14 cellular contexts compared by ENCODE assay signal in the genomic region with DNA sequence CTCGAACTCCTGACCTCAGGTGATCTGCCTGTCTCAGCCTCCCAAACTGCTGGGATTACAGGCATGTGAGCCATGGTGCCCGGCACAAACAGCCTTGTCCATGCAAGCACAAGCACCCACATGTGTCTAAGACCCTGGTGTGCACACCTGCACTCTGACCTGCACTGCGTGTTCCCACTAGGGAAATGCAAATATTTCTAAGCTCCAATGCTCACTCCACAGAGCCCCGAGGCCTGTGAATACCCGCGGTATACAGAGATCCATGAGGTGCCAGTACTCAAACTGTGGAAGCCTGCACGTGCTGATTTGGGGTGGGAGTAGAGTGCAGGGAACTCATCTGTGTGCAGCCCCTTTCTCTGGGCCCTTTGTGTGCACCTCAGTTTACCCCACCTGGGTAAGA. TPM values are rescaled to one million over a fixed set of nuclear protein-coding genes. Genes with fewer than 3 reads are reported as not detected.
A peak's percentile ranks its signal among the peaks of the same experiment; 100 is the strongest.
DNase-seq lines count a peak whose midpoint lies in the region; ATAC-seq and TF ChIP-seq lines count a peak whose summit lies in the region.
"Had no signal": no experiment of that assay in that cellular context is flagged by ENCODE, and none has a peak within 500 bp of the region (broad histone marks: within the 10 kb centered on the region; RNA-seq: fewer than 3 reads in every experiment).

No MANE protein-coding gene starts in this region.

- CTCF ChIA-PET in CD8-positive, alpha-beta memory T cell (lab: Charles Lee) = interaction anchor here (1.2 kb wide), 1 partner anchor 121 kb away, joined by 4 read pairs; no protein-coding TSS in a partner anchor

- H3K9me3 Mint-ChIP-seq in natural killer cell = no peaks in the 10 kb centered on the region
- H3K9me3 Mint-ChIP-seq in CD8-positive, alpha-beta memory T cell = no peaks in the 10 kb centered on the region

- no peak overlapping the region for H3K27ac Mint-ChIP-seq in natural killer cell
- H3K27ac Mint-ChIP-seq in CD8-positive, alpha-beta memory T cell = peak overlapping the region in 1 of 8 donors; percentile 66
- H3K27ac Mint-ChIP-seq: progenitor cell of endocrine pancreas had no signal

- H3K4me2 ChIP-seq in parathyroid adenoma (ENCODE audit: low read length) = peak overlapping the region; percentile 30

- no peak for TF ChIP-seq CTCF in colonic mucosa (IDR thresholded peaks at IDR 0.05)
- TF ChIP-seq CTCF in parathyroid adenoma (IDR thresholded peaks at IDR 0.05) = no peak
- no peak for TF ChIP-seq CTCF in natural killer cell (IDR thresholded peaks at IDR 0.05)
- TF ChIP-seq CTCF in heart left ventricle (IDR thresholded peaks at IDR 0.05) = no peak

- H3K27me3 ChIP-seq in NT2/D1 (ENCODE audit: insufficient read depth, insufficient read length) = peaks cover 9% of the 10 kb centered on the region
- peaks cover 4% of the 10 kb centered on the region for H3K27me3 ChIP-seq in colonic mucosa
- no peaks in the 10 kb centered on the region for H3K27me3 ChIP-seq in parathyroid adenoma (ENCODE audit: control insufficient read depth, insufficient read depth, low read length)
- H3K27me3 ChIP-seq in CD8-positive, alpha-beta memory T cell (ENCODE audit: insufficient read depth, low read length, poor library complexity, severe bottlenecking) = peaks cover 16% of the 10 kb centered on the region
- H3K27me3 ChIP-seq in heart left ventricle = peaks cover 0 to 41% (median 0%) of the 10 kb centered on the region in 9 donors

- peak overlapping the region; percentile 25 for H2AFZ ChIP-seq in parathyroid adenoma

- H3K9me3 ChIP-seq in NT2/D1 (ENCODE audit: insufficient read depth, low read length) (no peaks in the 10 kb centered on the region), colonic mucosa (no peaks in the 10 kb centered on the region), parathyroid adenoma (ENCODE audit: control insufficient read depth, low read length) (no peaks in the 10 kb centered on the region), heart left ventricle (no peaks in the 10 kb centered on the region)
- H3K9me3 ChIP-seq in CD8-positive, alpha-beta memory T cell (ENCODE audit: low read length) = no peaks in the 10 kb centered on the region

- H3K27me3 Mint-ChIP-seq in natural killer cell (ENCODE audit: low read depth in 2 of 2) = peaks cover 7 to 33% of the 10 kb centered on the region in 2 donors
- peaks cover 25 to 30% of the 10 kb centered on the region in 2 donors for H3K27me3 Mint-ChIP-seq in CD8-positive, alpha-beta memory T cell

- H3K79me2 ChIP-seq in parathyroid adenoma = no peaks in the 10 kb centered on the region

- H3K9ac ChIP-seq in NT2/D1 (ENCODE audit: insufficient read length, low read depth) (peak overlapping the region; percentile 21), colonic mucosa (ENCODE audit: low read depth in 2 of 2, low read length in 2 of 2) (peak overlapping the region in 1 of 2 donors; percentile 76), parathyroid adenoma (no peak overlapping the region)

- H3K36me3 ChIP-seq in NT2/D1 (ENCODE audit: insufficient read depth, insufficient read length, low read length) (no peaks in the 10 kb centered on the region), colonic mucosa (no peaks in the 10 kb centered on the region), parathyroid adenoma (ENCODE audit: control insufficient read depth, insufficient read depth, low read length) (no peaks in the 10 kb centered on the region), heart left ventricle (no peaks in the 10 kb centered on the region)
- no peaks in the 10 kb centered on the region for H3K36me3 ChIP-seq in CD8-positive, alpha-beta memory T cell (ENCODE audit: insufficient read depth, low read length)

- DNase-seq in D341Med (ENCODE audit: low spot score) = peak; percentile 11
- DNase-seq in NT2/D1 (ENCODE audit: low read depth, low spot score) = no peak
- DNase-seq in colonic mucosa = no peak
- DNase-seq in natural killer cell = no peak
- no peak for DNase-seq in CD8-positive, alpha-beta memory T cell
- no peak for DNase-seq in heart left ventricle
- DNase-seq: activated CD8-positive, alpha-beta memory T cell treated with anti-CD3 and anti-CD28 coated beads, Interleukin-2, amount 50 U/mL, for 48 hours; activated naive CD4-positive, alpha-beta T cell treated with Interleukin-2 at 50 U/mL for 16 hours; DMS 273 treated with DMSO at 0.1 percent for 48 hours; NCI-H1436 treated with DMSO at 0.1 percent for 48 hours; stimulated activated CD4-positive, alpha-beta T cell treated with anti-CD3 and anti-CD28 coated beads, Interleukin-15, amount 100 ng/mL, for 24 hours had no signal

- H3K4me3 ChIP-seq in NT2/D1 (ENCODE audit: insufficient read length, low read depth) (no peak overlapping the region), colonic mucosa (no peak overlapping the region), parathyroid adenoma (ENCODE audit: low read depth, low read length) (no peak overlapping the region), heart left ventricle (no peak overlapping the region)
- no peak overlapping the region for H3K4me3 ChIP-seq in CD8-positive, alpha-beta memory T cell (ENCODE audit: low read length)

- ATAC-seq in natural killer cell (no peak), heart left ventricle (no peak), GM21576 (IDR thresholded peaks at IDR 0.05; ENCODE audit: unreplicated experiment) (no peak)

- POLR2A ChIA-PET in CD8-positive, alpha-beta memory T cell (lab: Charles Lee) = interaction anchor here (1.0 kb wide), 1 partner anchor 13 kb away, joined by 4 read pairs; no protein-coding TSS in a partner anchor

- H3K27ac ChIP-seq in colonic mucosa (peak overlapping the region; percentile 16), parathyroid adenoma (peak overlapping the region; percentile 97), heart left ventricle (no peak overlapping the region)
- H3K27ac ChIP-seq in CD8-positive, alpha-beta memory T cell (ENCODE audit: low read depth, low read length) = no peak overlapping the region

- H3K4me1 Mint-ChIP-seq in natural killer cell = peaks cover 6 to 15% of the 10 kb centered on the region in 2 donors
- H3K4me1 Mint-ChIP-seq in CD8-positive, alpha-beta memory T cell = peaks cover 10 to 37% (median 18%) of the 10 kb centered on the region in 3 donors

- no peak for TF ChIP-seq POLR2A in heart left ventricle (IDR thresholded peaks at IDR 0.05)

- WGBS in heart left ventricle, 4 donors = 79 to 83% (median 81%) methylated on average over 6 to 7 of the region's 7 CpGs

- no peaks in the 10 kb centered on the region for H3K36me3 Mint-ChIP-seq in natural killer cell
- no peaks in the 10 kb centered on the region for H3K36me3 Mint-ChIP-seq in CD8-positive, alpha-beta memory T cell

- H3K4me3 Mint-ChIP-seq in natural killer cell = no peak overlapping the region
- H3K4me3 Mint-ChIP-seq in CD8-positive, alpha-beta memory T cell = peak overlapping the region in 1 of 7 donors; percentile 2

- H3K4me1 ChIP-seq in NT2/D1 (ENCODE audit: insufficient read depth, insufficient read length) (peaks cover 13% of the 10 kb centered on the region), colonic mucosa (peaks cover 31% of the 10 kb centered on the region), parathyroid adenoma (peaks cover 26% of the 10 kb centered on the region), heart left ventricle (peaks cover 2 to 56% (median 28%) of the 10 kb centered on the region in 12 donors)
- peaks cover 21% of the 10 kb centered on the region for H3K4me1 ChIP-seq in CD8-positive, alpha-beta memory T cell (ENCODE audit: insufficient read depth, low read length)

- intact Hi-C loops in colonic mucosa (cut with DNase I) = no loop called here
- intact Hi-C loops in natural killer cell (cut with micrococcal nuclease) = no loop called here
- intact Hi-C loops in heart left ventricle (cut with DNase I) = loop anchor here in 4 of 10 donors (5.0 kb wide), 2 partner anchors 52 to 87 kb away; no protein-coding TSS in a partner anchor

RNA-seq across cellular contexts. Expression of a gene that starts 14.7 kb away (rescaled TPM):
- total RNA-seq in colonic mucosa (10 to 100 TPM; 17.5 to 21.6 TPM), natural killer cell (100 to 1,000 TPM; 198 to 247 (median 212) TPM), heart left ventricle (100 to 1,000 TPM in 2 of 9 donors, 10 to 100 TPM in 7; 20.3 to 155 (median 46.6) TPM)
- 10 to 100 TPM; 51.1 to 53.7 TPM for total RNA-seq in CD8-positive, alpha-beta memory T cell
- 90.7 TPM for polyA plus RNA-seq in CD8-positive, alpha-beta memory T cell
- polyA plus RNA-seq in heart left ventricle = 10 to 100 TPM; 67.2 to 68.4 TPM

RNA-seq across cellular contexts. Expression of a gene that starts 33.9 kb away (rescaled TPM):
- 100 to 1,000 TPM in 1 of 2 donors, 10 to 100 TPM in 1; 35.6 to 186 TPM for total RNA-seq in colonic mucosa
- total RNA-seq in natural killer cell = 10 to 100 TPM; 12.0 to 23.7 (median 19.3) TPM
- total RNA-seq in CD8-positive, alpha-beta memory T cell = 100 to 1,000 TPM; 110 to 116 TPM
- polyA plus RNA-seq in CD8-positive, alpha-beta memory T cell = 13.1 TPM
- total RNA-seq in heart left ventricle = 10 to 100 TPM in 7 of 9 donors, 1 to 10 TPM in 2; 6.6 to 22.2 (median 13.8) TPM
- polyA plus RNA-seq in heart left ventricle = 10 to 100 TPM in 1 of 2 donors, 1 to 10 TPM in 1; 9.3 to 33.0 TPM

Comparison
In these comparisons a context has a peak if more than half of its experiments do, and no peak if none do; other contexts are left out.
1. H3K27ac ChIP-seq: peak in colonic mucosa (single experiment) and parathyroid adenoma (single experiment); none in CD8-positive, alpha-beta memory T cell (single experiment) and heart left ventricle (0 of 12).